Comparison of ENCODE assay signal across 26 cellular contexts in the genomic region with DNA sequence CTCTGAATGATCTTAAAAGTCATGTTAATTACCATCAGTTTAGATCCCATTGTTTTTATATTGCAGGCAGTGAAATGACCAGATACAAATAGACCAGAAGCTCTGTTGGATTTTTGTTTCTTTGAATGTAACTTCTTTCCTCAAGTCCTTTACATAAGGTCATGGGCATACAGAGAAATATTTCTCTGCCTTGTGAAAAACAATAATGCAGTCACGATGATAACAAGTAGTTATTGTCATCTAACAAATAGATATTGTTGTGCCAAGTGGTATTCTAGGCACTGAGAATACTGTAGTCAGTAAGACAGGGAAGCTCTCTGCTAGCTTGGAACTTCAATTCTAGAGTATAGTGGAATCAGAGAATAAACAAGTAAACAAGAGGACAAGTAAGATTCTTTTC.
DNase-seq lines count a peak whose midpoint lies in the region; ATAC-seq and TF ChIP-seq lines count a peak whose summit lies in the region.
"Had no signal": no experiment of that assay in that cellular context is flagged by ENCODE, and none has a peak within 500 bp of the region (broad histone marks: within the 10 kb centered on the region; RNA-seq: fewer than 3 reads in every experiment).

No MANE protein-coding gene starts in this region.

- H3K9me2 ChIP-seq in GM23338 (ENCODE audit: insufficient read depth): no peaks in the 10 kb centered on the region

- TF ChIP-seq CTCF in GM23338 (conservative IDR thresholded peaks at IDR 0.05; ENCODE audit: low read depth in 2 of 2) (no peak), WTC11 (IDR thresholded peaks at IDR 0.05) (no peak)

- DNase-seq in GM23338 (ENCODE audit: low spot score) (no peak), WTC11 (ENCODE audit: low spot score) (no peak), globus pallidus (ENCODE audit: low spot score) (peak; percentile 3), pons (ENCODE audit: low spot score) (peak; percentile 10), left colon (no peak), NCI-H2227 (lab: John Stamatoyannopoulos, UW; ENCODE audit: unreplicated experiment) (no peak)
- DNase-seq: AML-193; C1 segment of cervical spinal cord; CD4-positive, alpha-beta memory T cell; CD4-positive, CD25-positive, alpha-beta regulatory T cell; CD8-positive, alpha-beta memory T cell; COR-L47; DMS 273 treated with DMSO at 0.1 percent for 48 hours; DMS153; DMS53; DMS79; DND-41; EL; GDM1 had no signal

- no peaks in the 10 kb centered on the region for H3F3A ChIP-seq in GM23338 (replicated peaks; ENCODE audit: low read depth)

- ATAC-seq in GM23338 (no peak), WTC11 (no peak), left colon (no peak), HG03354 (IDR thresholded peaks at IDR 0.05; ENCODE audit: poor library complexity, severe bottlenecking, unreplicated experiment) (no peak)
- ATAC-seq: A549, GM12878 had no signal

- H3K9me3 Mint-ChIP-seq in GM23338: peaks cover 4% of the 10 kb centered on the region; the same call in 2 of the 3 replicates
- peaks cover 9% of the 10 kb centered on the region; the same call in 1 of the 2 replicates for H3K9me3 Mint-ChIP-seq in WTC11

- H3K36me3 Mint-ChIP-seq in GM23338 (ENCODE audit: low read depth) (peaks cover 9% of the 10 kb centered on the region), WTC11 (peaks cover 5% of the 10 kb centered on the region)
- H3K36me3 Mint-ChIP-seq: CD14-positive monocyte; CD4-positive, alpha-beta memory T cell; CD4-positive, CD25-positive, alpha-beta regulatory T cell; CD8-positive, alpha-beta memory T cell had no signal

- no peak overlapping the region for H3K4me2 ChIP-seq in GM23338
- H3K4me2 ChIP-seq: A549, BLaER1 had no signal

- H3K27ac ChIP-seq in GM23338 (ENCODE audit: low read depth): peak overlapping the region; percentile 36; the same call in 1 of the 2 replicates
- H3K27ac ChIP-seq: 22Rv1, A549, BLaER1 had no signal

- no peak overlapping the region for H2AFZ ChIP-seq in GM23338

- no peaks in the 10 kb centered on the region for H3K36me3 ChIP-seq in GM23338 (ENCODE audit: insufficient read depth)
- H3K36me3 ChIP-seq: BLaER1 had no signal

- H3K4me3 Mint-ChIP-seq in GM23338 (no peak overlapping the region), WTC11 (no peak overlapping the region)
- H3K4me3 Mint-ChIP-seq: B cell; CD14-positive monocyte; CD4-positive, alpha-beta memory T cell; CD4-positive, CD25-positive, alpha-beta regulatory T cell; CD8-positive, alpha-beta memory T cell had no signal

- H3K4me1 ChIP-seq in GM23338 (ENCODE audit: insufficient read depth): peaks cover 5% of the 10 kb centered on the region
- H3K4me1 ChIP-seq: A549 had no signal

- H3K27me3 Mint-ChIP-seq in GM23338 (ENCODE audit: insufficient read depth, low read depth, poor library complexity): no peaks in the 10 kb centered on the region
- no peaks in the 10 kb centered on the region for H3K27me3 Mint-ChIP-seq in WTC11 (ENCODE audit: low read depth)

- no peak overlapping the region for H3K27ac Mint-ChIP-seq in GM23338
- peak overlapping the region; percentile 54; the same call in 1 of the 2 replicates for H3K27ac Mint-ChIP-seq in WTC11
- H3K27ac Mint-ChIP-seq: B cell; CD14-positive monocyte; CD4-positive, alpha-beta memory T cell; CD4-positive, CD25-positive, alpha-beta regulatory T cell; CD8-positive, alpha-beta memory T cell had no signal

- CTCF ChIA-PET in WTC11 (lab: Charles Lee): no interaction called here

- H3K27me3 ChIP-seq in GM23338 (ENCODE audit: insufficient read depth): no peaks in the 10 kb centered on the region
- H3K27me3 ChIP-seq: BLaER1 had no signal

- H4K20me1 ChIP-seq in GM23338 (replicated peaks; ENCODE audit: insufficient read depth): no peaks in the 10 kb centered on the region
- H4K20me1 ChIP-seq: BLaER1 had no signal

- no peaks in the 10 kb centered on the region for H3K79me2 ChIP-seq in GM23338 (replicated peaks; ENCODE audit: insufficient read depth)

- no peak overlapping the region for H3K4me3 ChIP-seq in GM23338
- H3K4me3 ChIP-seq: A549, BLaER1, GM12878 had no signal

- peaks cover 20% of the 10 kb centered on the region for H3K4me1 Mint-ChIP-seq in GM23338
- H3K4me1 Mint-ChIP-seq in WTC11: peaks cover 26% of the 10 kb centered on the region
- H3K4me1 Mint-ChIP-seq: B cell; CD14-positive monocyte; CD4-positive, alpha-beta memory T cell; CD4-positive, CD25-positive, alpha-beta regulatory T cell; CD8-positive, alpha-beta memory T cell had no signal

- POLR2A ChIA-PET in WTC11 (lab: Charles Lee): no interaction called here

- intact Hi-C loops in left colon (cut with DNase I, micrococcal nuclease): no loop called here

TF ChIP-seq in WTC11, 78 proteins besides CTCF, POLR2A, EP300 and RAD21:
- no peak for TF ChIP-seq JAZF1 (CRISPR knock-in tag; IDR thresholded peaks at IDR 0.05)
- no peak for TF ChIP-seq ATF1 (CRISPR knock-in tag; IDR thresholded peaks at IDR 0.05)
- no peak for TF ChIP-seq SOX15 (CRISPR knock-in tag; IDR thresholded peaks at IDR 0.05)
- no peak for TF ChIP-seq ZMAT4 (CRISPR knock-in tag; IDR thresholded peaks at IDR 0.05)
- TF ChIP-seq ERG (CRISPR knock-in tag; IDR thresholded peaks at IDR 0.05): no peak
- TF ChIP-seq ATF3 (CRISPR knock-in tag; conservative IDR thresholded peaks at IDR 0.05): no peak

Comparison
In these comparisons a context has a peak if more than half of its experiments do, and no peak if none do; other contexts are left out.
1. DNase-seq: peak in globus pallidus (single experiment) and pons (single experiment); none in GM23338 (single experiment), WTC11 (single experiment), left colon (0 of 2) and NCI-H2227 (single experiment).